Comparison of ENCODE assay signal across 1 cellular context in the genomic region with DNA sequence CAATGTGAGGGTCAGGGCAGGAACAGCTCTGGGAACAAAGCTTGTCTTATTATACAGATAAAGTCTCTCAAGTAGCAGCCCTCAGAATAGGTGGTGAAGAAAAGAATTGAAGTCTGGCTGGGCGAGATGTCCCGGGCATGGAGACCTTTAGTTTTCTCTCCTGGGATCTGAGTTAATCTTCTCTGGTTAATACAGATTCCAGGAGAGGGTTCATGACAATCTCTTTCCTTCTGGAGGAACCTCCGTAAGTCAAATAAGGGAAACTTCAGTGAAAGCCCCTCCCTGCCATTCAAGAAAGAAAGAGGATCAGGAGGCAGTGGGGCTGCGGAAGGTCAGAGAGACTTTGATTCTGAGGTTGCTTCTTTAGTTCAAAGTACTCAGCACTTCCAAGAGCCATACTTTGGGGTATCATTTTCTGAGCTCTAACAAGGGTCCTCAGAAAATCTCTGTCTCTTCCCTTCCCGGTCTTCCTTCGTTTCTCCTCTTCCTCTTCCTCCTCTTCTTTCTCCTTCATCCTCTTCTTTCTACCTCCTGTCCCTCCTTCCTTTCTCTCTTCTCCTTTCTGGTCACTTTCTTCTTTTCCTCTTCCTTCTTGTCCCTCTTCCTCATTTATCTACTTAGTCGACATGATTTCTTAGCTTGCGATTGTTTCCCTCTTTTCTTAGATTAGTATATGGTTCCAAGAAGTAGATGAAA.
TF ChIP-seq lines count a peak whose summit lies in the region.

No MANE protein-coding gene starts in this region.

TF ChIP-seq in K562, 482 proteins besides CTCF, POLR2A, EP300 and RAD21 (continued from another document and continues in another):
- no peak for TF ChIP-seq ZNF197 (CRISPR knock-in tag; IDR thresholded peaks at IDR 0.05; ENCODE audit: low read depth)
- TF ChIP-seq, protein P1, sequence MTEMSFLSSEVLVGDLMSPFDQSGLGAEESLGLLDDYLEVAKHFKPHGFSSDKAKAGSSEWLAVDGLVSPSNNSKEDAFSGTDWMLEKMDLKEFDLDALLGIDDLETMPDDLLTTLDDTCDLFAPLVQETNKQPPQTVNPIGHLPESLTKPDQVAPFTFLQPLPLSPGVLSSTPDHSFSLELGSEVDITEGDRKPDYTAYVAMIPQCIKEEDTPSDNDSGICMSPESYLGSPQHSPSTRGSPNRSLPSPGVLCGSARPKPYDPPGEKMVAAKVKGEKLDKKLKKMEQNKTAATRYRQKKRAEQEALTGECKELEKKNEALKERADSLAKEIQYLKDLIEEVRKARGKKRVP (CRISPR knock-in tag; IDR thresholded peaks at IDR 0.05), result no peak
- TF ChIP-seq PHB (CRISPR knock-in tag; IDR thresholded peaks at IDR 0.05), result 0 out of 2 replicates have a peak, but pooled peaks have one; percentile 31
- no peak for TF ChIP-seq ELF2 (CRISPR knock-in tag; IDR thresholded peaks at IDR 0.05)
- no peak for TF ChIP-seq SMARCC2 (IDR thresholded peaks at IDR 0.05; ENCODE audit: low read depth)
- TF ChIP-seq, protein P2, sequence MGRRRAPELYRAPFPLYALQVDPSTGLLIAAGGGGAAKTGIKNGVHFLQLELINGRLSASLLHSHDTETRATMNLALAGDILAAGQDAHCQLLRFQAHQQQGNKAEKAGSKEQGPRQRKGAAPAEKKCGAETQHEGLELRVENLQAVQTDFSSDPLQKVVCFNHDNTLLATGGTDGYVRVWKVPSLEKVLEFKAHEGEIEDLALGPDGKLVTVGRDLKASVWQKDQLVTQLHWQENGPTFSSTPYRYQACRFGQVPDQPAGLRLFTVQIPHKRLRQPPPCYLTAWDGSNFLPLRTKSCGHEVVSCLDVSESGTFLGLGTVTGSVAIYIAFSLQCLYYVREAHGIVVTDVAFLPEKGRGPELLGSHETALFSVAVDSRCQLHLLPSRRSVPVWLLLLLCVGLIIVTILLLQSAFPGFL (CRISPR knock-in tag; IDR thresholded peaks at IDR 0.05), result no peak
- TF ChIP-seq, protein P3, sequence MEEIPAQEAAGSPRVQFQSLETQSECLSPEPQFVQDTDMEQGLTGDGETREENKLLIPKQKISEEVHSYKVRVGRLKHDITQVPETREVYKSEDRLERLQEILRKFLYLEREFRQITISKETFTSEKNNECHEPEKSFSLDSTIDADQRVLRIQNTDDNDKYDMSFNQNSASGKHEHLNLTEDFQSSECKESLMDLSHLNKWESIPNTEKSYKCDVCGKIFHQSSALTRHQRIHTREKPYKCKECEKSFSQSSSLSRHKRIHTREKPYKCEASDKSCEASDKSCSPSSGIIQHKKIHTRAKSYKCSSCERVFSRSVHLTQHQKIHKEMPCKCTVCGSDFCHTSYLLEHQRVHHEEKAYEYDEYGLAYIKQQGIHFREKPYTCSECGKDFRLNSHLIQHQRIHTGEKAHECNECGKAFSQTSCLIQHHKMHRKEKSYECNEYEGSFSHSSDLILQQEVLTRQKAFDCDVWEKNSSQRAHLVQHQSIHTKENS (CRISPR knock-in tag; IDR thresholded peaks at IDR 0.05), result no peak
- TF ChIP-seq, protein P4, sequence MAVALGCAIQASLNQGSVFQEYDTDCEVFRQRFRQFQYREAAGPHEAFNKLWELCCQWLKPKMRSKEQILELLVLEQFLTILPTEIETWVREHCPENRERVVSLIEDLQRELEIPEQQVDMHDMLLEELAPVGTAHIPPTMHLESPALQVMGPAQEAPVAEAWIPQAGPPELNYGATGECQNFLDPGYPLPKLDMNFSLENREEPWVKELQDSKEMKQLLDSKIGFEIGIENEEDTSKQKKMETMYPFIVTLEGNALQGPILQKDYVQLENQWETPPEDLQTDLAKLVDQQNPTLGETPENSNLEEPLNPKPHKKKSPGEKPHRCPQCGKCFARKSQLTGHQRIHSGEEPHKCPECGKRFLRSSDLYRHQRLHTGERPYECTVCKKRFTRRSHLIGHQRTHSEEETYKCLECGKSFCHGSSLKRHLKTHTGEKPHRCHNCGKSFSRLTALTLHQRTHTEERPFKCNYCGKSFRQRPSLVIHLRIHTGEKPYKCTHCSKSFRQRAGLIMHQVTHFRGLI (CRISPR knock-in tag; IDR thresholded peaks at IDR 0.05), result no peak
- TF ChIP-seq MYNN (IDR thresholded peaks at IDR 0.05), result no peak
- no peak for TF ChIP-seq MYNN (CRISPR knock-in tag; IDR thresholded peaks at IDR 0.05)
- TF ChIP-seq, protein P5, sequence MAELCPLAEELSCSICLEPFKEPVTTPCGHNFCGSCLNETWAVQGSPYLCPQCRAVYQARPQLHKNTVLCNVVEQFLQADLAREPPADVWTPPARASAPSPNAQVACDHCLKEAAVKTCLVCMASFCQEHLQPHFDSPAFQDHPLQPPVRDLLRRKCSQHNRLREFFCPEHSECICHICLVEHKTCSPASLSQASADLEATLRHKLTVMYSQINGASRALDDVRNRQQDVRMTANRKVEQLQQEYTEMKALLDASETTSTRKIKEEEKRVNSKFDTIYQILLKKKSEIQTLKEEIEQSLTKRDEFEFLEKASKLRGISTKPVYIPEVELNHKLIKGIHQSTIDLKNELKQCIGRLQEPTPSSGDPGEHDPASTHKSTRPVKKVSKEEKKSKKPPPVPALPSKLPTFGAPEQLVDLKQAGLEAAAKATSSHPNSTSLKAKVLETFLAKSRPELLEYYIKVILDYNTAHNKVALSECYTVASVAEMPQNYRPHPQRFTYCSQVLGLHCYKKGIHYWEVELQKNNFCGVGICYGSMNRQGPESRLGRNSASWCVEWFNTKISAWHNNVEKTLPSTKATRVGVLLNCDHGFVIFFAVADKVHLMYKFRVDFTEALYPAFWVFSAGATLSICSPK (IDR thresholded peaks at IDR 0.05; ENCODE audit: borderline replicate concordance), result 0 out of 2 replicates have a peak, but pooled peaks have one; percentile 21
- TF ChIP-seq, protein P6, sequence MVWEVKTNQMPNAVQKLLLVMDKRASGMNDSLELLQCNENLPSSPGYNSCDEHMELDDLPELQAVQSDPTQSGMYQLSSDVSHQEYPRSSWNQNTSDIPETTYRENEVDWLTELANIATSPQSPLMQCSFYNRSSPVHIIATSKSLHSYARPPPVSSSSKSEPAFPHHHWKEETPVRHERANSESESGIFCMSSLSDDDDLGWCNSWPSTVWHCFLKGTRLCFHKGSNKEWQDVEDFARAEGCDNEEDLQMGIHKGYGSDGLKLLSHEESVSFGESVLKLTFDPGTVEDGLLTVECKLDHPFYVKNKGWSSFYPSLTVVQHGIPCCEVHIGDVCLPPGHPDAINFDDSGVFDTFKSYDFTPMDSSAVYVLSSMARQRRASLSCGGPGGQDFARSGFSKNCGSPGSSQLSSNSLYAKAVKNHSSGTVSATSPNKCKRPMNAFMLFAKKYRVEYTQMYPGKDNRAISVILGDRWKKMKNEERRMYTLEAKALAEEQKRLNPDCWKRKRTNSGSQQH (CRISPR knock-in tag; IDR thresholded peaks at IDR 0.05), result peak; percentile 60; the same call in 1 of the 2 replicates
- no peak for TF ChIP-seq SRSF3 (IDR thresholded peaks at IDR 0.05; ENCODE audit: insufficient read depth, low read length)
- no peak for TF ChIP-seq ZBED1 (IDR thresholded peaks at IDR 0.05)
- TF ChIP-seq HDAC6 (IDR thresholded peaks at IDR 0.05; ENCODE audit: low read depth, low read length), result no peak
- TF ChIP-seq HLTF (IDR thresholded peaks at IDR 0.05), result peak; percentile 76; the same call in 1 of the 2 replicates
- no peak for TF ChIP-seq ETV5 (CRISPR knock-in tag; IDR thresholded peaks at IDR 0.05; ENCODE audit: low read depth)
- TF ChIP-seq CREB1 (IDR thresholded peaks at IDR 0.05), result no peak
- TF ChIP-seq CREB1 (CRISPR knock-in tag; IDR thresholded peaks at IDR 0.05), result no peak
- no peak for TF ChIP-seq CHCHD3 (CRISPR knock-in tag; IDR thresholded peaks at IDR 0.05)
- no peak for TF ChIP-seq FOXJ3 (CRISPR knock-in tag; IDR thresholded peaks at IDR 0.05)
- TF ChIP-seq, protein P7, sequence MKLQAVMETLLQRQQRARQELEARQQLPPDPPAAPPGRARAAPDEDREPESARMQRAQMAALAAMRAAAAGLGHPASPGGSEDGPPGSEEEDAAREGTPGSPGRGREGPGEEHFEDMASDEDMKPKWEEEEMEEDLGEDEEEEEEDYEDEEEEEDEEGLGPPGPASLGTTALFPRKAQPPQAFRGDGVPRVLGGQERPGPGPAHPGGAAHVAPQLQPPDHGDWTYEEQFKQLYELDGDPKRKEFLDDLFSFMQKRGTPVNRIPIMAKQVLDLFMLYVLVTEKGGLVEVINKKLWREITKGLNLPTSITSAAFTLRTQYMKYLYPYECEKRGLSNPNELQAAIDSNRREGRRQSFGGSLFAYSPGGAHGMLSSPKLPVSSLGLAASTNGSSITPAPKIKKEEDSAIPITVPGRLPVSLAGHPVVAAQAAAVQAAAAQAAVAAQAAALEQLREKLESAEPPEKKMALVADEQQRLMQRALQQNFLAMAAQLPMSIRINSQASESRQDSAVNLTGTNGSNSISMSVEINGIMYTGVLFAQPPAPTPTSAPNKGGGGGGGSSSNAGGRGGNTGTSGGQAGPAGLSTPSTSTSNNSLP (IDR thresholded peaks at IDR 0.05; ENCODE audit: borderline replicate concordance, low read depth, low read length), result no peak
- TF ChIP-seq, protein P8, sequence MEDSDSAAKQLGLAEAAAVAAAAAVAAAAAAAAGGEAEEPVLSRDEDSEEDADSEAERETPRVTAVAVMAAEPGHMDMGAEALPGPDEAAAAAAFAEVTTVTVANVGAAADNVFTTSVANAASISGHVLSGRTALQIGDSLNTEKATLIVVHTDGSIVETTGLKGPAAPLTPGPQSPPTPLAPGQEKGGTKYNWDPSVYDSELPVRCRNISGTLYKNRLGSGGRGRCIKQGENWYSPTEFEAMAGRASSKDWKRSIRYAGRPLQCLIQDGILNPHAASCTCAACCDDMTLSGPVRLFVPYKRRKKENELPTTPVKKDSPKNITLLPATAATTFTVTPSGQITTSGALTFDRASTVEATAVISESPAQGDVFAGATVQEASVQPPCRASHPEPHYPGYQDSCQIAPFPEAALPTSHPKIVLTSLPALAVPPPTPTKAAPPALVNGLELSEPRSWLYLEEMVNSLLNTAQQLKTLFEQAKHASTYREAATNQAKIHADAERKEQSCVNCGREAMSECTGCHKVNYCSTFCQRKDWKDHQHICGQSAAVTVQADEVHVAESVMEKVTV (CRISPR knock-in tag; IDR thresholded peaks at IDR 0.05), result no peak
- 0 out of 2 replicates have a peak, but pooled peaks have one; percentile 40 for TF ChIP-seq NBN (IDR thresholded peaks at IDR 0.05; ENCODE audit: low read depth)
- no peak for TF ChIP-seq CBFB (CRISPR knock-in tag; IDR thresholded peaks at IDR 0.05)
- 0 out of 2 replicates have a peak, but pooled peaks have one; percentile 12 for TF ChIP-seq TOE1 (IDR thresholded peaks at IDR 0.05; ENCODE audit: borderline replicate concordance)
- no peak for TF ChIP-seq TOE1 (CRISPR knock-in tag; IDR thresholded peaks at IDR 0.05; ENCODE audit: borderline replicate concordance, low read depth)
- TF ChIP-seq ARHGAP35 (IDR thresholded peaks at IDR 0.05; ENCODE audit: partially characterized antibody), result peak; percentile 77
- no peak for TF ChIP-seq MBD2 (IDR thresholded peaks at IDR 0.05; ENCODE audit: borderline replicate concordance, low read depth)
- TF ChIP-seq, protein P9, sequence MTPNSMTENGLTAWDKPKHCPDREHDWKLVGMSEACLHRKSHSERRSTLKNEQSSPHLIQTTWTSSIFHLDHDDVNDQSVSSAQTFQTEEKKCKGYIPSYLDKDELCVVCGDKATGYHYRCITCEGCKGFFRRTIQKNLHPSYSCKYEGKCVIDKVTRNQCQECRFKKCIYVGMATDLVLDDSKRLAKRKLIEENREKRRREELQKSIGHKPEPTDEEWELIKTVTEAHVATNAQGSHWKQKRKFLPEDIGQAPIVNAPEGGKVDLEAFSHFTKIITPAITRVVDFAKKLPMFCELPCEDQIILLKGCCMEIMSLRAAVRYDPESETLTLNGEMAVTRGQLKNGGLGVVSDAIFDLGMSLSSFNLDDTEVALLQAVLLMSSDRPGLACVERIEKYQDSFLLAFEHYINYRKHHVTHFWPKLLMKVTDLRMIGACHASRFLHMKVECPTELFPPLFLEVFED (CRISPR knock-in tag; conservative IDR thresholded peaks at IDR 0.05), result 0 out of 2 replicates have a peak, but pooled peaks have one; percentile 41
- TF ChIP-seq MCM2 (IDR thresholded peaks at IDR 0.05; ENCODE audit: low read depth), result no peak
- no peak for TF ChIP-seq PHB2 (IDR thresholded peaks at IDR 0.05; ENCODE audit: low read depth)
- TF ChIP-seq OTX1 (CRISPR knock-in tag; IDR thresholded peaks at IDR 0.05), result peak; percentile 83
- TF ChIP-seq, protein P10, sequence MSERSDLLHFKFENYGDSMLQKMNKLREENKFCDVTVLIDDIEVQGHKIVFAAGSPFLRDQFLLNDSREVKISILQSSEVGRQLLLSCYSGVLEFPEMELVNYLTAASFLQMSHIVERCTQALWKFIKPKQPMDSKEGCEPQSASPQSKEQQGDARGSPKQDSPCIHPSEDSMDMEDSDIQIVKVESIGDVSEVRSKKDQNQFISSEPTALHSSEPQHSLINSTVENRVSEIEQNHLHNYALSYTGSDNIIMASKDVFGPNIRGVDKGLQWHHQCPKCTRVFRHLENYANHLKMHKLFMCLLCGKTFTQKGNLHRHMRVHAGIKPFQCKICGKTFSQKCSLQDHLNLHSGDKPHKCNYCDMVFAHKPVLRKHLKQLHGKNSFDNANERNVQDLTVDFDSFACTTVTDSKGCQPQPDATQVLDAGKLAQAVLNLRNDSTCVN (CRISPR knock-in tag; IDR thresholded peaks at IDR 0.05), result peak; percentile 91; the same call in 1 of the 2 replicates
- no peak for TF ChIP-seq CBFA2T3 (IDR thresholded peaks at IDR 0.05)
- no peak for TF ChIP-seq KHSRP (IDR thresholded peaks at IDR 0.05)
- TF ChIP-seq KDM1A (IDR thresholded peaks at IDR 0.05), result no peak
- TF ChIP-seq BRD4 (IDR thresholded peaks at IDR 0.05), result no peak
- no peak for TF ChIP-seq HDGF (IDR thresholded peaks at IDR 0.05)
- no peak for TF ChIP-seq ZBTB1 (CRISPR knock-in tag; IDR thresholded peaks at IDR 0.05; ENCODE audit: borderline replicate concordance, low read depth)
- TF ChIP-seq ZNF232 (CRISPR knock-in tag; IDR thresholded peaks at IDR 0.05), result no peak
- TF ChIP-seq, protein P11, sequence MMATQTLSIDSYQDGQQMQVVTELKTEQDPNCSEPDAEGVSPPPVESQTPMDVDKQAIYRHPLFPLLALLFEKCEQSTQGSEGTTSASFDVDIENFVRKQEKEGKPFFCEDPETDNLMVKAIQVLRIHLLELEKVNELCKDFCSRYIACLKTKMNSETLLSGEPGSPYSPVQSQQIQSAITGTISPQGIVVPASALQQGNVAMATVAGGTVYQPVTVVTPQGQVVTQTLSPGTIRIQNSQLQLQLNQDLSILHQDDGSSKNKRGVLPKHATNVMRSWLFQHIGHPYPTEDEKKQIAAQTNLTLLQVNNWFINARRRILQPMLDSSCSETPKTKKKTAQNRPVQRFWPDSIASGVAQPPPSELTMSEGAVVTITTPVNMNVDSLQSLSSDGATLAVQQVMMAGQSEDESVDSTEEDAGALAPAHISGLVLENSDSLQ (IDR thresholded peaks at IDR 0.05), result peak; percentile 7; the same call in 1 of the 2 replicates
- 0 out of 2 replicates have a peak, but pooled peaks have one; percentile 29 for TF ChIP-seq EHMT2 (IDR thresholded peaks at IDR 0.05)
- TF ChIP-seq L3MBTL2 (IDR thresholded peaks at IDR 0.05), result no peak
- TF ChIP-seq ARID2 (IDR thresholded peaks at IDR 0.05), result peak; percentile 56; the same call in 1 of the 2 replicates
- TF ChIP-seq DPF2 (IDR thresholded peaks at IDR 0.05), result peak; percentile 50; the same call in 1 of the 2 replicates
- no peak for TF ChIP-seq ZNF584 (CRISPR knock-in tag; IDR thresholded peaks at IDR 0.05; ENCODE audit: low read depth)
- no peak for TF ChIP-seq BRD9 (IDR thresholded peaks at IDR 0.05; ENCODE audit: low read depth, partially characterized antibody)
- TF ChIP-seq HIVEP1 (CRISPR knock-in tag; IDR thresholded peaks at IDR 0.05), result no peak
- TF ChIP-seq MTA1 (IDR thresholded peaks at IDR 0.05; ENCODE audit: borderline replicate concordance), result peak; percentile 69; the same call in 1 of the 2 replicates
- no peak for TF ChIP-seq ZNF347 (CRISPR knock-in tag; IDR thresholded peaks at IDR 0.05; ENCODE audit: low read depth)
